In genomic region chr3:57826286-57826951, GRCh38 we compare ENCODE assay signal across 13 cellular contexts.
DNase-seq lines count a peak whose midpoint lies in the region; ATAC-seq, FAIRE-seq and TF ChIP-seq lines count a peak whose summit lies in the region.
"Had no signal": no experiment of that assay in that cellular context is flagged by ENCODE, and none has a peak within 500 bp of the region (broad histone marks: within the 10 kb centered on the region; RNA-seq: fewer than 3 reads in every experiment).

No MANE protein-coding gene starts in this region.

- H3K9me3 ChIP-seq in H1 (ENCODE audit: insufficient read depth in 2 of 2, low read depth in 1 of 2, low read length in 1 of 2), result no peaks in the 10 kb centered on the region

- H2AK5ac ChIP-seq in H1 (ENCODE audit: low read depth, low read length), result 0 out of 2 replicates have a peak overlapping the region, but pooled peaks have one; percentile 19

- no peak overlapping the region for H3K14ac ChIP-seq in H1 (ENCODE audit: insufficient read length)

- TF ChIP-seq CTCF in LNCAP (IDR thresholded peaks at IDR 0.05) (peak; percentile 40; the same call in 1 of the 2 replicates), H1 (IDR thresholded peaks at IDR 0.05; ENCODE audit: control extremely low read depth in 1 of 3, insufficient read depth in 1 of 3, low read depth in 1 of 3, low read length in 3 of 3) (no peak), osteocyte (IDR thresholded peaks at IDR 0.05) (peak; percentile 49)

- H3K9me3 Mint-ChIP-seq in osteocyte (ENCODE audit: unreplicated experiment), result no peaks in the 10 kb centered on the region
- H3K9me3 Mint-ChIP-seq in activated T-helper 2 cell treated with anti-CD3 and anti-CD28 coated beads, Interferon-gamma antibody, Interleukin-2, Interleukin-4, amounts not matched to agents 10 μg/mL and 5 μg/mL and 100 μg/mL, durations not matched to agents 14 hours and 24 hours and 36 hours, result no peaks in the 10 kb centered on the region
- H3K9me3 Mint-ChIP-seq in activated T-helper 1 cell treated with anti-CD3 and anti-CD28 coated beads, Interleukin-12 subunit alpha, Interleukin-12 subunit beta, Interleukin-2, Interleukin-4 antibody, amounts not matched to agents 30 ng/mL and 10 ng/mL and 1 ng/mL, durations not matched to agents 14 hours and 24 hours and 36 hours, result no peaks in the 10 kb centered on the region
- H3K9me3 Mint-ChIP-seq: activated CD4-positive, alpha-beta T cell treated with anti-CD3 and anti-CD28 coated beads, Interleukin-2, amount 10 ng/mL, durations not matched to agents 24 days and 14 days; activated naive CD8-positive, alpha-beta T cell treated with anti-CD3 and anti-CD28 coated beads for 36 hours had no signal

- H4K8ac ChIP-seq in H1 (ENCODE audit: extremely low read depth, insufficient read depth, low read length), result no peak overlapping the region

- no peaks in the 10 kb centered on the region for H3K36me3 ChIP-seq in H1 (ENCODE audit: control insufficient read depth in 2 of 4, insufficient read depth in 4 of 4, low read length in 3 of 4)

- CTCF ChIA-PET in H1 (lab: Charles Lee; ENCODE audit: partially characterized antibody), result interaction anchor here (0.6 to 0.7 kb wide), 2 partner anchors 70 to 194 kb away, joined by 3 read pairs; partner anchors contain the start of gene SLMAP

- peaks cover 22% of the 10 kb centered on the region for H3K4me1 Mint-ChIP-seq in osteocyte (ENCODE audit: unreplicated experiment)
- H3K4me1 Mint-ChIP-seq in activated T-helper 2 cell treated with anti-CD3 and anti-CD28 coated beads, Interferon-gamma antibody, Interleukin-2, Interleukin-4, amounts not matched to agents 10 μg/mL and 5 μg/mL and 100 μg/mL, durations not matched to agents 14 hours and 24 hours and 36 hours (ENCODE audit: low read depth), result peaks cover 12% of the 10 kb centered on the region
- no peaks in the 10 kb centered on the region for H3K4me1 Mint-ChIP-seq in activated T-helper 1 cell treated with anti-CD3 and anti-CD28 coated beads, Interleukin-12 subunit alpha, Interleukin-12 subunit beta, Interleukin-2, Interleukin-4 antibody, amounts not matched to agents 30 ng/mL and 10 ng/mL and 1 ng/mL, durations not matched to agents 14 hours and 24 hours and 36 hours (ENCODE audit: low read depth)

- no peak for TF ChIP-seq POLR2A in H1 (IDR thresholded peaks at IDR 0.05; ENCODE audit: control extremely low read depth in 1 of 2, low read depth in 2 of 2, low read length in 2 of 2)

- no peak overlapping the region for H3K23ac ChIP-seq in H1 (ENCODE audit: insufficient read length)

- H3K4me3 ChIP-seq in H1 (ENCODE audit: extremely low read depth in 1 of 4, insufficient read depth in 2 of 4, low read depth in 3 of 4, low read length in 4 of 4), result no peak overlapping the region

- no peaks in the 10 kb centered on the region for H3K27me3 Mint-ChIP-seq in osteocyte (ENCODE audit: unreplicated experiment)
- H3K27me3 Mint-ChIP-seq in activated T-helper 2 cell treated with anti-CD3 and anti-CD28 coated beads, Interferon-gamma antibody, Interleukin-2, Interleukin-4, amounts not matched to agents 10 μg/mL and 5 μg/mL and 100 μg/mL, durations not matched to agents 14 hours and 24 hours and 36 hours (ENCODE audit: low read depth), result no peaks in the 10 kb centered on the region
- H3K27me3 Mint-ChIP-seq in activated T-helper 1 cell treated with anti-CD3 and anti-CD28 coated beads, Interleukin-12 subunit alpha, Interleukin-12 subunit beta, Interleukin-2, Interleukin-4 antibody, amounts not matched to agents 30 ng/mL and 10 ng/mL and 1 ng/mL, durations not matched to agents 14 hours and 24 hours and 36 hours (ENCODE audit: insufficient read depth), result no peaks in the 10 kb centered on the region
- H3K27me3 Mint-ChIP-seq: activated CD4-positive, alpha-beta T cell treated with anti-CD3 and anti-CD28 coated beads, Interleukin-2, amount 10 ng/mL, durations not matched to agents 24 days and 14 days; activated naive CD8-positive, alpha-beta T cell treated with anti-CD3 and anti-CD28 coated beads for 36 hours had no signal

- 80% methylated on average over 1 of the region's 1 CpG; no CpG with 5 or more reads in 1 of the 2 experiments for WGBS in H1 (ENCODE audit: extremely low coverage in 1 of 2, insufficient coverage in 1 of 2, insufficient read length in 1 of 2, insufficient replicate concordance in 2 of 2, low coverage in 1 of 2, low lambda C conversion rate in 2 of 2, missing lambda C conversion rate in 1 of 2), 2 experiments

- H3K56ac ChIP-seq in H1 (replicated peaks; ENCODE audit: insufficient read length, low read depth, low read length), result no peak overlapping the region

- TF ChIP-seq RAD21 in H1 (IDR thresholded peaks at IDR 0.05 in 1 of 2, conservative IDR thresholded peaks at IDR 0.05 in 1 of 2; ENCODE audit: low read depth in 2 of 2, low read length in 2 of 2), result peak in 1 of 2 experiments; percentile 13; a peak in 1 of 4 replicates

- H3K4me2 ChIP-seq in H1 (ENCODE audit: insufficient read depth in 1 of 2, low read depth in 2 of 2, low read length in 2 of 2), result no peak overlapping the region

- no peak overlapping the region for H3K4ac ChIP-seq in H1 (replicated peaks; ENCODE audit: insufficient read length, low read depth, low read length)

- no peaks in the 10 kb centered on the region for H4K20me1 ChIP-seq in H1 (replicated peaks in 1 of 2; ENCODE audit: control insufficient read depth in 1 of 2, insufficient read depth in 2 of 2, low read length in 2 of 2)

- no peak overlapping the region for H2BK15ac ChIP-seq in H1 (ENCODE audit: low read length)

- POLR2A ChIA-PET in H1 (lab: Charles Lee; ENCODE audit: partially characterized antibody), result interaction anchor here (1.4 kb wide), 1 partner anchor 133 kb away, joined by 3 read pairs; the partner anchor contains the start of gene DENND6A

- H3K4me1 ChIP-seq in H1 (replicated peaks in 1 of 4; ENCODE audit: control insufficient read depth in 3 of 4, insufficient read depth in 4 of 4, low read length in 3 of 4), result peaks cover 2 to 13% (median 12%) of the 10 kb centered on the region in 4 experiments

- no peak overlapping the region for H2BK20ac ChIP-seq in H1 (ENCODE audit: low read length)

- no peak overlapping the region for H3K9ac ChIP-seq in H1 (replicated peaks in 1 of 4; ENCODE audit: extremely low read depth in 1 of 4, low read depth in 3 of 4, low read length in 3 of 4)

- no peak overlapping the region for H2BK5ac ChIP-seq in H1 (ENCODE audit: low read depth, low read length)

- H2BK120ac ChIP-seq in H1 (replicated peaks; ENCODE audit: low read depth, low read length), result no peak overlapping the region

- intact Hi-C loops in activated T-helper 2 cell treated with anti-CD3 and anti-CD28 coated beads, Interferon-gamma antibody, Interleukin-2, Interleukin-4, amounts not matched to agents 10 μg/mL and 5 μg/mL and 100 μg/mL, durations not matched to agents 14 hours and 24 hours and 36 hours (cut with micrococcal nuclease), result loop anchor here (5.0 kb wide), 1 partner anchor 34 kb away; no protein-coding TSS in a partner anchor
- intact Hi-C loops in activated T-helper 1 cell treated with anti-CD3 and anti-CD28 coated beads, Interleukin-12 subunit alpha, Interleukin-12 subunit beta, Interleukin-2, Interleukin-4 antibody, amounts not matched to agents 30 ng/mL and 10 ng/mL and 1 ng/mL, durations not matched to agents 14 hours and 24 hours and 36 hours (cut with micrococcal nuclease), result no loop called here

- H3K27ac Mint-ChIP-seq in osteocyte (ENCODE audit: unreplicated experiment), result peak overlapping the region; percentile 13
- H3K27ac Mint-ChIP-seq in activated T-helper 2 cell treated with anti-CD3 and anti-CD28 coated beads, Interferon-gamma antibody, Interleukin-2, Interleukin-4, amounts not matched to agents 10 μg/mL and 5 μg/mL and 100 μg/mL, durations not matched to agents 14 hours and 24 hours and 36 hours, result no peak overlapping the region
- no peak overlapping the region for H3K27ac Mint-ChIP-seq in activated T-helper 1 cell treated with anti-CD3 and anti-CD28 coated beads, Interleukin-12 subunit alpha, Interleukin-12 subunit beta, Interleukin-2, Interleukin-4 antibody, amounts not matched to agents 30 ng/mL and 10 ng/mL and 1 ng/mL, durations not matched to agents 14 hours and 24 hours and 36 hours
- H3K27ac Mint-ChIP-seq: activated CD4-positive, alpha-beta T cell treated with anti-CD3 and anti-CD28 coated beads, Interleukin-2, amount 10 ng/mL, durations not matched to agents 24 days and 14 days; activated naive CD8-positive, alpha-beta T cell treated with anti-CD3 and anti-CD28 coated beads for 36 hours had no signal

- H3K36me3 Mint-ChIP-seq in osteocyte (ENCODE audit: unreplicated experiment), result no peaks in the 10 kb centered on the region
- peaks cover 5% of the 10 kb centered on the region for H3K36me3 Mint-ChIP-seq in activated T-helper 2 cell treated with anti-CD3 and anti-CD28 coated beads, Interferon-gamma antibody, Interleukin-2, Interleukin-4, amounts not matched to agents 10 μg/mL and 5 μg/mL and 100 μg/mL, durations not matched to agents 14 hours and 24 hours and 36 hours (ENCODE audit: low read depth)
- H3K36me3 Mint-ChIP-seq in activated T-helper 1 cell treated with anti-CD3 and anti-CD28 coated beads, Interleukin-12 subunit alpha, Interleukin-12 subunit beta, Interleukin-2, Interleukin-4 antibody, amounts not matched to agents 30 ng/mL and 10 ng/mL and 1 ng/mL, durations not matched to agents 14 hours and 24 hours and 36 hours (ENCODE audit: low read depth), result peaks cover 3% of the 10 kb centered on the region

- ATAC-seq in HG02840 (IDR thresholded peaks at IDR 0.05; ENCODE audit: low FRiP score, unreplicated experiment), result no peak

- H2BK12ac ChIP-seq in H1 (ENCODE audit: low read depth, low read length), result no peak overlapping the region

- peaks cover 0 to 70% of the 10 kb centered on the region in 2 experiments; a peak in 3 of 4 replicates for H3K79me2 ChIP-seq in H1 (ENCODE audit: control insufficient read depth in 1 of 2, insufficient read depth in 2 of 2, low read length in 2 of 2)

- H3K4me3 Mint-ChIP-seq in osteocyte (ENCODE audit: unreplicated experiment), result no peak overlapping the region
- no peak overlapping the region for H3K4me3 Mint-ChIP-seq in activated T-helper 2 cell treated with anti-CD3 and anti-CD28 coated beads, Interferon-gamma antibody, Interleukin-2, Interleukin-4, amounts not matched to agents 10 μg/mL and 5 μg/mL and 100 μg/mL, durations not matched to agents 14 hours and 24 hours and 36 hours (ENCODE audit: low read depth)
- H3K4me3 Mint-ChIP-seq in activated T-helper 1 cell treated with anti-CD3 and anti-CD28 coated beads, Interleukin-12 subunit alpha, Interleukin-12 subunit beta, Interleukin-2, Interleukin-4 antibody, amounts not matched to agents 30 ng/mL and 10 ng/mL and 1 ng/mL, durations not matched to agents 14 hours and 24 hours and 36 hours, result no peak overlapping the region
- H3K4me3 Mint-ChIP-seq: activated CD4-positive, alpha-beta T cell treated with anti-CD3 and anti-CD28 coated beads, Interleukin-2, amount 10 ng/mL, durations not matched to agents 24 days and 14 days; activated naive CD8-positive, alpha-beta T cell treated with anti-CD3 and anti-CD28 coated beads for 36 hours had no signal

- no peak for TF ChIP-seq EP300 in H1 (IDR thresholded peaks at IDR 0.05; ENCODE audit: borderline replicate concordance in 1 of 2, low read depth in 2 of 2, low read length in 2 of 2)

- H3K27me3 ChIP-seq in H1 (replicated peaks in 1 of 4; ENCODE audit: control insufficient read depth in 3 of 4, extremely low read depth in 1 of 4, insufficient read depth in 3 of 4, low read length in 3 of 4), result no peaks in the 10 kb centered on the region

- DNase-seq in H1 (ENCODE audit: low read depth in 1 of 2, low spot score in 2 of 2) (no peak), osteocyte (ENCODE audit: extremely low spot score, unreplicated experiment) (no peak)
- DNase-seq in activated T-helper 2 cell treated with anti-CD3 and anti-CD28 coated beads, Interferon-gamma antibody, Interleukin-2, Interleukin-4, amounts not matched to agents 10 μg/mL and 5 μg/mL and 100 μg/mL, durations not matched to agents 14 hours and 24 hours and 36 hours (ENCODE audit: low spot score), result no peak
- DNase-seq in activated T-helper 1 cell treated with anti-CD3 and anti-CD28 coated beads, Interleukin-12 subunit alpha, Interleukin-12 subunit beta, Interleukin-2, Interleukin-4 antibody, amounts not matched to agents 30 ng/mL and 10 ng/mL and 1 ng/mL, durations not matched to agents 14 hours and 24 hours and 36 hours (ENCODE audit: low spot score), result no peak
- DNase-seq: activated CD4-positive, alpha-beta T cell treated with anti-CD3 and anti-CD28 coated beads, Interleukin-2, amount 10 ng/mL, durations not matched to agents 24 days and 14 days; activated naive CD8-positive, alpha-beta T cell treated with anti-CD3 and anti-CD28 coated beads for 36 hours; GDM1; SHP77 had no signal

- H4K91ac ChIP-seq in H1 (replicated peaks; ENCODE audit: insufficient read length, low read length), result no peak overlapping the region

- no peaks in the 10 kb centered on the region; the same call in 1 of the 2 replicates for H3K79me1 ChIP-seq in H1 (ENCODE audit: low read depth, low read length)

- H3K18ac ChIP-seq in H1 (ENCODE audit: extremely low read depth, low read length), result no peak overlapping the region

- no peak overlapping the region for H3K27ac ChIP-seq in H1 (ENCODE audit: low read depth, low read length)
- H3K27ac ChIP-seq: HL-60 had no signal

- H2AFZ ChIP-seq in H1 (ENCODE audit: low read length), result no peak overlapping the region

- FAIRE-seq in G401.6 (lab: Jason Lieb, UNC) (peak; percentile 95), H1 (lab: Jason Lieb, UNC) (peak; percentile 19)
- FAIRE-seq: keratinocyte had no signal

- H4K5ac ChIP-seq in H1 (ENCODE audit: insufficient read length, low read depth, low read length), result no peak overlapping the region

- H3K23me2 ChIP-seq in H1 (ENCODE audit: low read depth, low read length), result no peaks in the 10 kb centered on the region; the same call in 1 of the 2 replicates

Comparison
In these comparisons a context has a peak if more than half of its experiments do, and no peak if none do; other contexts are left out.
1. CTCF ChIP-seq: peak in LNCAP (single experiment) and osteocyte (single experiment); none in H1 (0 of 3).